In the genomic region with DNA sequence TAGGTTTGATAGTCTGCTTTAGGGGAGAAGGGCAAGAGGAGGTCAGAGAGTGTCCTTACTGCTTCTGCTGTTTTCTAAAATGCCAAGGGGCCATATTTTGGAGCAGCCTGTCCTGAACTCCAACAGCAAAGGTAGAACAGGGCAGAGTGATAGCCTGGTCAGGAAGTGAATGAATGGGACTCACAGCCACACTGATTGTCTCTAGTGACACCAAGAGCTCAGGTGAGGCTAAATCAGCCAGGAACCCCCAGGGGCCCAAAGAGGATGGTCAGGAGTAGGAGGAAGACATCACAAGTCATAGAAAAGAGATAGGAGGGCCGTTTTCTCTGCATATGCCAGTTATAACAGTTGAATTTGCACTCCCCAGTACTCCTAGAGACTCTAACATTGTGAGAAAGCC, we compare ENCODE assay signal across 10 cellular contexts.
A peak's percentile ranks its signal among the peaks of the same experiment; 100 is the strongest.
DNase-seq lines count a peak whose midpoint lies in the region; ATAC-seq lines count a peak whose summit lies in the region.
"Had no signal": no experiment of that assay in that cellular context is flagged by ENCODE, and none has a peak within 500 bp of the region (broad histone marks: within the 10 kb centered on the region; RNA-seq: fewer than 3 reads in every experiment).

No MANE protein-coding gene starts in this region.

- peaks cover 54% of the 10 kb centered on the region for H3K4me1 Mint-ChIP-seq in activated CD8-positive, alpha-beta memory T cell treated with anti-CD3 and anti-CD28 coated beads, Interleukin-2, amount 10 ng/mL, durations not matched to agents 7 days and 5 days
- peaks cover 38% of the 10 kb centered on the region for H3K4me1 Mint-ChIP-seq in activated CD4-positive, alpha-beta memory T cell treated with anti-CD3 and anti-CD28 coated beads for 36 hours (ENCODE audit: low read depth)
- peaks cover 49% of the 10 kb centered on the region for H3K4me1 Mint-ChIP-seq in stimulated activated effector memory CD8-positive, alpha-beta T cell treated with anti-CD3 and anti-CD28 coated beads, Interleukin-12 subunit alpha, Interleukin-12 subunit beta, amount 100 ng/mL, for 72 hours

- peaks cover 2% of the 10 kb centered on the region for H3K36me3 Mint-ChIP-seq in activated CD8-positive, alpha-beta memory T cell treated with anti-CD3 and anti-CD28 coated beads, Interleukin-2, amount 10 ng/mL, durations not matched to agents 7 days and 5 days
- no peaks in the 10 kb centered on the region for H3K36me3 Mint-ChIP-seq in activated CD4-positive, alpha-beta memory T cell treated with anti-CD3 and anti-CD28 coated beads for 36 hours
- H3K36me3 Mint-ChIP-seq in stimulated activated effector memory CD8-positive, alpha-beta T cell treated with anti-CD3 and anti-CD28 coated beads, Interleukin-12 subunit alpha, Interleukin-12 subunit beta, amount 100 ng/mL, for 72 hours = peaks cover 10% of the 10 kb centered on the region

- ATAC-seq in activated CD8-positive, alpha-beta memory T cell treated with anti-CD3 and anti-CD28 coated beads, Interleukin-2, amount 10 ng/mL, durations not matched to agents 7 days and 5 days = peak; percentile 6
- ATAC-seq in HG02938 (IDR thresholded peaks at IDR 0.05; ENCODE audit: unreplicated experiment) = peak; percentile 9
- no peak for ATAC-seq in stimulated activated effector memory CD8-positive, alpha-beta T cell treated with anti-CD3 and anti-CD28 coated beads, Interleukin-12 subunit alpha, Interleukin-12 subunit beta, amount 100 ng/mL, for 72 hours

- H3K4me3 Mint-ChIP-seq in activated CD8-positive, alpha-beta memory T cell treated with anti-CD3 and anti-CD28 coated beads, Interleukin-2, amount 10 ng/mL, durations not matched to agents 7 days and 5 days = no peak overlapping the region
- H3K4me3 Mint-ChIP-seq in activated CD4-positive, alpha-beta memory T cell treated with anti-CD3 and anti-CD28 coated beads for 36 hours = no peak overlapping the region
- H3K4me3 Mint-ChIP-seq in stimulated activated effector memory CD8-positive, alpha-beta T cell treated with anti-CD3 and anti-CD28 coated beads, Interleukin-12 subunit alpha, Interleukin-12 subunit beta, amount 100 ng/mL, for 72 hours = peak overlapping the region; percentile 43

- POLR2A ChIA-PET in activated CD4-positive, alpha-beta memory T cell treated with anti-CD3 and anti-CD28 coated beads for 36 hours (lab: Charles Lee) = interaction anchor here (2.5 to 2.6 kb wide), 2 partner anchors 10 to 98 kb away, joined by 9 to 12 read pairs; a partner anchor contains a TSS

- no peaks in the 10 kb centered on the region for H3K27me3 Mint-ChIP-seq in activated CD8-positive, alpha-beta memory T cell treated with anti-CD3 and anti-CD28 coated beads, Interleukin-2, amount 10 ng/mL, durations not matched to agents 7 days and 5 days
- peaks cover 6% of the 10 kb centered on the region for H3K27me3 Mint-ChIP-seq in activated CD4-positive, alpha-beta memory T cell treated with anti-CD3 and anti-CD28 coated beads for 36 hours

- CTCF ChIA-PET in activated CD8-positive, alpha-beta memory T cell treated with anti-CD3 and anti-CD28 coated beads, Interleukin-2, amount 10 ng/mL, durations not matched to agents 7 days and 5 days (lab: Charles Lee) = interaction anchor here (0.7 to 1.9 kb wide), 5 partner anchors 13 to 615 kb away, joined by 3 to 7 read pairs (median 3); no protein-coding TSS in a partner anchor
- CTCF ChIA-PET in activated CD4-positive, alpha-beta memory T cell treated with anti-CD3 and anti-CD28 coated beads for 36 hours (lab: Charles Lee) = interaction anchor here (1.5 to 2.0 kb wide), 4 partner anchors 10 to 131 kb away, joined by 3 to 7 read pairs (median 3); no protein-coding TSS in a partner anchor

- DNase-seq in activated CD8-positive, alpha-beta memory T cell treated with anti-CD3 and anti-CD28 coated beads, Interleukin-2, amount 10 ng/mL, durations not matched to agents 7 days and 5 days = no peak
- DNase-seq in activated CD8-positive, alpha-beta memory T cell treated with anti-CD3 and anti-CD28 coated beads, Interleukin-2, amount 50 U/mL, for 48 hours = no peak
- DNase-seq in activated CD4-positive, alpha-beta memory T cell treated with anti-CD3 and anti-CD28 coated beads for 36 hours = no peak
- DNase-seq in stimulated activated effector memory CD8-positive, alpha-beta T cell treated with anti-CD3 and anti-CD28 coated beads, Interleukin-12 subunit alpha, Interleukin-12 subunit beta, amount 100 ng/mL, for 72 hours (ENCODE audit: low spot score in 2 of 2) = peak in 1 of 2 donors; percentile 52
- DNase-seq in NCI-H69 (lab: John Stamatoyannopoulos, UW) = no peak
- no peak for DNase-seq in NCI-H345 (lab: John Stamatoyannopoulos, UW)
- no peak for DNase-seq in foreskin melanocyte
- DNase-seq: H7, head of caudate nucleus had no signal

- intact Hi-C loops in activated CD4-positive, alpha-beta memory T cell treated with anti-CD3 and anti-CD28 coated beads for 36 hours (cut with micrococcal nuclease) = loop anchor here (2.0 to 10.0 kb wide), 3 partner anchors 15 to 615 kb away; no protein-coding TSS in a partner anchor

- H3K27ac Mint-ChIP-seq in activated CD8-positive, alpha-beta memory T cell treated with anti-CD3 and anti-CD28 coated beads, Interleukin-2, amount 10 ng/mL, durations not matched to agents 7 days and 5 days = peak overlapping the region; percentile 64
- peak overlapping the region; percentile 74 for H3K27ac Mint-ChIP-seq in activated CD4-positive, alpha-beta memory T cell treated with anti-CD3 and anti-CD28 coated beads for 36 hours
- H3K27ac Mint-ChIP-seq in stimulated activated effector memory CD8-positive, alpha-beta T cell treated with anti-CD3 and anti-CD28 coated beads, Interleukin-12 subunit alpha, Interleukin-12 subunit beta, amount 100 ng/mL, for 72 hours = peak overlapping the region; percentile 75

- no peaks in the 10 kb centered on the region for H3K9me3 Mint-ChIP-seq in activated CD8-positive, alpha-beta memory T cell treated with anti-CD3 and anti-CD28 coated beads, Interleukin-2, amount 10 ng/mL, durations not matched to agents 7 days and 5 days (ENCODE audit: low read depth)
- H3K9me3 Mint-ChIP-seq in activated CD4-positive, alpha-beta memory T cell treated with anti-CD3 and anti-CD28 coated beads for 36 hours = no peaks in the 10 kb centered on the region
- no peaks in the 10 kb centered on the region for H3K9me3 Mint-ChIP-seq in stimulated activated effector memory CD8-positive, alpha-beta T cell treated with anti-CD3 and anti-CD28 coated beads, Interleukin-12 subunit alpha, Interleukin-12 subunit beta, amount 100 ng/mL, for 72 hours
